21 cellular contexts compared by ENCODE assay signal in genomic region chr20:64073476-64074183, GRCh38. TPM values are rescaled to one million over a fixed set of nuclear protein-coding genes. Genes with fewer than 3 reads are reported as not detected.
"Had no signal": no experiment of that assay in that cellular context is flagged by ENCODE, and none has a peak within 500 bp of the region (broad histone marks: within the 10 kb centered on the region; RNA-seq: fewer than 3 reads in every experiment).

No MANE protein-coding gene starts in this region.

- H3K36me3 Mint-ChIP-seq: activated naive CD4-positive, alpha-beta T cell treated with anti-CD3 and anti-CD28 coated beads, Interleukin-2, amount 50 U/mL, for 24 hours; natural killer cell had no signal

- H3K4me3 ChIP-seq: adrenal gland, skin epidermis, transverse colon had no signal

- H3K27me3 Mint-ChIP-seq: activated CD4-positive, alpha-beta T cell treated with anti-CD3 and anti-CD28 coated beads, Interleukin-2, amount 10 ng/mL, durations not matched to agents 24 days and 14 days; activated naive CD4-positive, alpha-beta T cell treated with anti-CD3 and anti-CD28 coated beads, Interleukin-2, amount 50 U/mL, for 24 hours; effector memory CD8-positive, alpha-beta T cell had no signal

- H3K9me3 ChIP-seq: adrenal gland, transverse colon had no signal

- H3K27ac ChIP-seq: adrenal gland, foreskin keratinocyte, skin epidermis, transverse colon had no signal

- H3K27me3 ChIP-seq: adrenal gland, foreskin keratinocyte had no signal

- DNase-seq: activated CD4-positive, alpha-beta T cell treated with anti-CD3 and anti-CD28 coated beads, Interleukin-2, amount 10 ng/mL, durations not matched to agents 24 days and 14 days; activated CD4-positive, CD25-positive, alpha-beta regulatory T cell; activated effector memory CD4-positive, alpha-beta T cell treated with anti-CD3 and anti-CD28 coated beads, Interleukin-2, amount 50 U/mL, for 16 hours; activated T-cell treated with anti-CD3 and anti-CD28 coated beads, Interleukin-2, amount 50 U/mL, for 1 hour; adrenal gland; dermis blood vessel endothelial cell; effector memory CD8-positive, alpha-beta T cell; foreskin keratinocyte; glutamatergic neuron; mesendoderm; natural killer cell; nucleus accumbens; posterior cingulate gyrus; stimulated activated CD4-positive, alpha-beta T cell treated with anti-CD3 and anti-CD28 coated beads, Interleukin-4, amount 100 ng/mL, for 24 hours; stimulated activated naive CD4-positive, alpha-beta T cell treated with Interleukin-2 at 50 U/mL for 16 hours; substantia nigra; transverse colon had no signal

- H3K9me3 Mint-ChIP-seq: activated CD4-positive, alpha-beta T cell treated with anti-CD3 and anti-CD28 coated beads, Interleukin-2, amount 10 ng/mL, durations not matched to agents 24 days and 14 days; activated naive CD4-positive, alpha-beta T cell treated with anti-CD3 and anti-CD28 coated beads, Interleukin-2, amount 50 U/mL, for 24 hours; effector memory CD8-positive, alpha-beta T cell; natural killer cell; T-helper 2 cell treated with Interferon-gamma antibody and Interleukin-4, amounts not matched to agents 5 μg/mL and 100 μg/mL, for 36 hours had no signal

- H3K36me3 ChIP-seq: transverse colon had no signal

- H3K4me3 Mint-ChIP-seq: activated CD4-positive, alpha-beta T cell treated with anti-CD3 and anti-CD28 coated beads, Interleukin-2, amount 10 ng/mL, durations not matched to agents 24 days and 14 days; activated naive CD4-positive, alpha-beta T cell treated with anti-CD3 and anti-CD28 coated beads, Interleukin-2, amount 50 U/mL, for 24 hours; effector memory CD8-positive, alpha-beta T cell; natural killer cell; T-helper 2 cell treated with Interferon-gamma antibody and Interleukin-4, amounts not matched to agents 5 μg/mL and 100 μg/mL, for 36 hours had no signal

- H3K27ac Mint-ChIP-seq: activated CD4-positive, alpha-beta T cell treated with anti-CD3 and anti-CD28 coated beads, Interleukin-2, amount 10 ng/mL, durations not matched to agents 24 days and 14 days; activated naive CD4-positive, alpha-beta T cell treated with anti-CD3 and anti-CD28 coated beads, Interleukin-2, amount 50 U/mL, for 24 hours; effector memory CD8-positive, alpha-beta T cell; natural killer cell had no signal

- ATAC-seq: effector memory CD8-positive, alpha-beta T cell; foreskin keratinocyte; natural killer cell had no signal

RNA-seq across cellular contexts. Expression of gene LKAAEAR1, which starts 10.6 kb away (rescaled TPM):
- total RNA-seq: dermis blood vessel endothelial cell, foreskin keratinocyte, liver, natural killer cell, transverse colon had no signal

RNA-seq across cellular contexts. Expression of gene SOX18, which starts 24.2 kb away (rescaled TPM):
- total RNA-seq: foreskin keratinocyte, natural killer cell had no signal
